9 cellular contexts compared by ENCODE assay signal in genomic region chr11:123145220-123145619, GRCh38. TPM values are rescaled to one million over a fixed set of nuclear protein-coding genes. Genes with fewer than 3 reads are reported as not detected.
DNase-seq lines count a peak whose midpoint lies in the region; ATAC-seq, FAIRE-seq and TF ChIP-seq lines count a peak whose summit lies in the region.
"Had no signal": no experiment of that assay in that cellular context is flagged by ENCODE, and none has a peak within 500 bp of the region (broad histone marks: within the 10 kb centered on the region; RNA-seq: fewer than 3 reads in every experiment).

No MANE protein-coding gene starts in this region.

- POLR2A ChIA-PET in A549 (lab: Yijun Ruan, JAX) (interaction anchor here (1.1 to 1.7 kb wide), 3 partner anchors 14 to 83 kb away, joined by 3 to 5 read pairs (median 4); partner anchors contain the start of genes CLMP and HSPA8), WTC11 (lab: Charles Lee) (interaction anchor here (0.9 kb wide), 1 partner anchor 8 kb away, joined by 3 read pairs; no protein-coding TSS in a partner anchor)

- H3K36me3 Mint-ChIP-seq in WTC11 = peaks cover 11% of the 10 kb centered on the region

- H3K4me3 ChIP-seq in A549 (peak overlapping the region; percentile 32; the same call in 1 of the 3 replicates), kidney (ENCODE audit: low read length in 2 of 2) (no peak overlapping the region)

- peaks cover 7% of the 10 kb centered on the region; the same call in 1 of the 2 replicates for H3K9me3 Mint-ChIP-seq in WTC11

- H3K4me1 Mint-ChIP-seq in WTC11 = peaks cover 23% of the 10 kb centered on the region

- DNase-seq in A549 (ENCODE audit: low read depth in 1 of 2, low spot score in 1 of 2) (peak; percentile 94), HT1080 (ENCODE audit: low read depth) (peak; percentile 82), WTC11 (ENCODE audit: low spot score) (no peak), kidney (peak; percentile 75), NK-92 (lab: John Stamatoyannopoulos, UW; ENCODE audit: unreplicated experiment) (no peak)
- no peak for DNase-seq in stimulated activated CD4-positive, alpha-beta T cell treated with anti-CD3 and anti-CD28 coated beads, Interleukin-1b, Interleukin-23, amount 100 ng/mL, for 48 hours
- DNase-seq: activated CD4-positive, alpha-beta T cell treated with anti-CD3 and anti-CD28 coated beads for 1 hour had no signal

- 0 out of 5 replicates have a peak, but pooled peaks of 1 of the 2 experiments have one; percentile 27 for TF ChIP-seq RAD21 in A549 (conservative IDR thresholded peaks at IDR 0.05 in 1 of 2, IDR thresholded peaks at IDR 0.05 in 1 of 2)

- no peaks in the 10 kb centered on the region for H3K9me3 ChIP-seq in A549
- H3K9me3 ChIP-seq in kidney (ENCODE audit: control insufficient read depth in 1 of 2, low read length in 2 of 2) = no peaks in the 10 kb centered on the region

- no peaks in the 10 kb centered on the region for H3K36me3 ChIP-seq in kidney (ENCODE audit: control insufficient read depth in 1 of 2, insufficient read depth in 2 of 2, low read length in 2 of 2)

- H3K9ac ChIP-seq in kidney (ENCODE audit: low read length in 2 of 2) = no peak overlapping the region

- ATAC-seq in A549 = peak; percentile 96 to 99
- ATAC-seq in WTC11 = peak; percentile 13
- no peak for ATAC-seq in HG02798 (IDR thresholded peaks at IDR 0.05; ENCODE audit: poor library complexity, unreplicated experiment)
- no peak for ATAC-seq in HG03095 (IDR thresholded peaks at IDR 0.05; ENCODE audit: unreplicated experiment)

- no peaks in the 10 kb centered on the region; the same call in 1 of the 2 replicates for H3K27me3 Mint-ChIP-seq in WTC11 (ENCODE audit: low read depth)

- TF ChIP-seq POLR2A in A549 (IDR thresholded peaks at IDR 0.05; ENCODE audit: low read length) = no peak

- TF ChIP-seq EP300 in A549 (IDR thresholded peaks at IDR 0.05) = peak; percentile 62 to 63; a peak in 3 of 5 replicates

- no peak overlapping the region for H3K27ac Mint-ChIP-seq in WTC11

- intact Hi-C loops in kidney (cut with DNase I) = no loop called here

- no peak overlapping the region for H3K4me3 Mint-ChIP-seq in WTC11

- CTCF ChIA-PET in A549 (lab: Yijun Ruan, JAX) (interaction anchor here (0.8 to 1.5 kb wide), 5 partner anchors 15 to 117 kb away, joined by 3 to 9 read pairs (median 3); no protein-coding TSS in a partner anchor), WTC11 (lab: Charles Lee) (interaction anchor here (0.7 to 1.8 kb wide), 10 partner anchors 8 to 128 kb away, joined by 3 to 14 read pairs (median 4); no protein-coding TSS in a partner anchor)

- under 1% methylated on average over 12 of the region's 13 CpGs for WGBS in A549 (ENCODE audit: missing lambda C conversion rate)

- H3K4me1 ChIP-seq in A549 = peaks cover 27% of the 10 kb centered on the region
- no peaks in the 10 kb centered on the region for H3K4me1 ChIP-seq in kidney (ENCODE audit: control insufficient read depth in 1 of 2, insufficient read depth in 1 of 2, low read depth in 1 of 2, low read length in 2 of 2)

- H3K27ac ChIP-seq in A549 (peak overlapping the region; percentile 95), kidney (ENCODE audit: low read depth in 2 of 2, low read length in 2 of 2) (no peak overlapping the region)

- TF ChIP-seq CTCF in A549 (IDR thresholded peaks at IDR 0.05) (no peak), WTC11 (IDR thresholded peaks at IDR 0.05) (no peak), kidney (IDR thresholded peaks at IDR 0.05; ENCODE audit: borderline replicate concordance, extremely low read depth, insufficient read depth) (no peak)

- FAIRE-seq in A549 (lab: Jason Lieb, UNC) (peak; percentile 98), kidney (lab: Jason Lieb, UNC) (no peak)

- peak overlapping the region; percentile 80 for H3K4me2 ChIP-seq in A549

TF ChIP-seq in A549, 52 proteins besides CTCF, POLR2A, EP300 and RAD21:
- peak; percentile 67 for TF ChIP-seq MAX (IDR thresholded peaks at IDR 0.05)
- TF ChIP-seq CBX8 (IDR thresholded peaks at IDR 0.05) = no peak
- no peak for TF ChIP-seq MAFK (IDR thresholded peaks at IDR 0.05; ENCODE audit: partially characterized antibody)
- no peak for TF ChIP-seq MYC (IDR thresholded peaks at IDR 0.05; ENCODE audit: borderline replicate concordance, low read length)
- TF ChIP-seq FOSL2 (IDR thresholded peaks at IDR 0.05) = peak; percentile 62; the same call in 1 of the 2 replicates
- peak; percentile 91 for TF ChIP-seq FOSL2 (CRISPR knock-in tag; IDR thresholded peaks at IDR 0.05)
- peak; percentile 61; the same call in 1 of the 2 replicates for TF ChIP-seq GATA3 (IDR thresholded peaks at IDR 0.05; ENCODE audit: borderline replicate concordance)
- peak; percentile 43; the same call in 1 of the 2 replicates for TF ChIP-seq JUNB (IDR thresholded peaks at IDR 0.05)
- no peak for TF ChIP-seq RNF2 (IDR thresholded peaks at IDR 0.05; ENCODE audit: borderline replicate concordance, low read depth)
- peak in 1 of 2 experiments; percentile 35; a peak in 1 of 4 replicates for TF ChIP-seq CEBPB (IDR thresholded peaks at IDR 0.05)
- no peak for TF ChIP-seq RARB (CRISPR knock-in tag; IDR thresholded peaks at IDR 0.05)
- peak; percentile 37; the same call in 1 of the 3 replicates for TF ChIP-seq BCL3 (IDR thresholded peaks at IDR 0.05)
- peak in 1 of 2 experiments; percentile 29; a peak in 1 of 5 replicates for TF ChIP-seq JUN (IDR thresholded peaks at IDR 0.05)

TF ChIP-seq in WTC11, 78 proteins besides CTCF, POLR2A, EP300 and RAD21 (continues in another document):
- TF ChIP-seq AR (CRISPR knock-in tag; IDR thresholded peaks at IDR 0.05) (no peak), ATF1 (CRISPR knock-in tag; IDR thresholded peaks at IDR 0.05) (no peak), ZNF138 (CRISPR knock-in tag; conservative IDR thresholded peaks at IDR 0.05) (no peak), E2F5 (CRISPR knock-in tag; IDR thresholded peaks at IDR 0.05) (no peak), ZSCAN18 (CRISPR knock-in tag; IDR thresholded peaks at IDR 0.05) (no peak), FOXJ3 (CRISPR knock-in tag; IDR thresholded peaks at IDR 0.05; ENCODE audit: borderline replicate concordance) (no peak), ZNF121 (CRISPR knock-in tag; IDR thresholded peaks at IDR 0.05) (no peak), MXD4 (CRISPR knock-in tag; IDR thresholded peaks at IDR 0.05; ENCODE audit: borderline replicate concordance) (no peak), FOXK1 (CRISPR knock-in tag; IDR thresholded peaks at IDR 0.05) (no peak), MLX (CRISPR knock-in tag; IDR thresholded peaks at IDR 0.05) (no peak)

RNA-seq across cellular contexts. Expression of gene CLMP, which starts 49.8 kb away (rescaled TPM):
- polyA plus RNA-seq in A549 (2011; rRNA removed) (15.7 and 19.0 TPM in 2 replicates), A549 (2017; fragmentation: RNase III; extraction: RNeasy Plus Mini Kit Qiagen cat#74134 plus additional on column Dnase treatment) (16.9 to 18.2 TPM (median 17.1 TPM) in 3 replicates), kidney (ENCODE audit: insufficient read depth, low read depth, low replicate concordance) (1.2 TPM)
- polyA plus RNA-seq in A549 (2012; cell fraction: cytosol; rRNA removed) = 6.2 TPM in 2 replicates
- 3.3 TPM in 2 replicates for polyA plus RNA-seq in A549 (2012; cell fraction: nucleus; rRNA removed)
- 36.2 and 41.9 TPM in 2 replicates for polyA minus RNA-seq in A549 (2011; rRNA and poly(A)+ RNA removed)
- total RNA-seq in HT1080 (2014; rRNA removed; shearing (Covaris generic)) = 16.6 and 17.7 TPM in 2 replicates
- 52.8 and 53.8 TPM in 2 replicates for polyA plus RNA-seq in HT1080 (2015; cell fraction: cytosol; rRNA removed)
- polyA plus RNA-seq in HT1080 (2015; cell fraction: nucleus; rRNA removed) = 42.1 and 45.2 TPM in 2 replicates
- total RNA-seq in WTC11 (2021) (14.3 to 20.0 TPM (median 18.2 TPM) in 3 replicates), kidney (6.8 TPM)

Comparison
In these comparisons a context has a peak if more than half of its experiments do, and no peak if none do; other contexts are left out.
1. ATAC-seq: peak in A549 (2 of 2) and WTC11 (single experiment); none in HG02798 (single experiment) and HG03095 (single experiment).
2. DNase-seq: peak in A549 (2 of 2), HT1080 (single experiment) and kidney (single experiment); none in WTC11 (single experiment), NK-92 (single experiment) and stimulated activated CD4-positive, alpha-beta T cell treated with anti-CD3 and anti-CD28 coated beads, Interleukin-1b, Interleukin-23, amount 100 ng/mL, for 48 hours (single experiment).
3. H3K27ac ChIP-seq: peak in A549 (2 of 2); none in kidney (0 of 2).
4. Of the 8 proteins assayed by ChIP-seq in both WTC11 and A549: peak only in WTC11: none; only in A549: MAX; in both: none; in neither: 6; mixed calls (peak in some experiments, not most) for 1.